Comparison of ENCODE assay signal across 1 cellular context in the genomic region with DNA sequence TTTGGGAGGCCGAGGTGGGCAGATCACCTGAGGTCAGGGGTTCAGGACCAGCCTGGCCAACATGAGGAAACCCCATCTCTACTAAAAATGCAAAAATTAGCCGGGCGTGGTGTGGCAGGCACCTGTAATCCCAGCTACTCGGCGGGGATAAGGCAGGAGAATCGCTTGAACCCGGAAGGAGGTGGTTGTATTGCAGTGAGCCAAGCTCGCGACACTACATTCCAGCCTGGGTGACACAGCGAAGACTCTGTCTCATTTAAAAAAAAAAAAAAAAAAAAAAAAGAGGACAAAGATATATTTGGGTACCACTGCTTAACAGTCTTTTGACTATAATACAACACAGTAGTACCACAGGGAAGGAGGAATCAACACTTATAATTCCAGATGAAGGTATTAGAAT.
TF ChIP-seq lines count a peak whose summit lies in the region.

No MANE protein-coding gene starts in this region.

TF ChIP-seq in K562, 482 proteins besides CTCF, POLR2A, EP300 and RAD21:
- TF ChIP-seq, protein P1, sequence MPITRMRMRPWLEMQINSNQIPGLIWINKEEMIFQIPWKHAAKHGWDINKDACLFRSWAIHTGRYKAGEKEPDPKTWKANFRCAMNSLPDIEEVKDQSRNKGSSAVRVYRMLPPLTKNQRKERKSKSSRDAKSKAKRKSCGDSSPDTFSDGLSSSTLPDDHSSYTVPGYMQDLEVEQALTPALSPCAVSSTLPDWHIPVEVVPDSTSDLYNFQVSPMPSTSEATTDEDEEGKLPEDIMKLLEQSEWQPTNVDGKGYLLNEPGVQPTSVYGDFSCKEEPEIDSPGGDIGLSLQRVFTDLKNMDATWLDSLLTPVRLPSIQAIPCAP (CRISPR knock-in tag; IDR thresholded peaks at IDR 0.05; ENCODE audit: borderline replicate concordance), result no peak
- TF ChIP-seq TAF7 (tag; IDR thresholded peaks at IDR 0.05) (no peak), ARHGAP35 (IDR thresholded peaks at IDR 0.05; ENCODE audit: partially characterized antibody) (no peak), ELF4 (CRISPR knock-in tag; IDR thresholded peaks at IDR 0.05) (no peak), GTF2E2 (tag; IDR thresholded peaks at IDR 0.05) (no peak), ZNF197 (CRISPR knock-in tag; IDR thresholded peaks at IDR 0.05; ENCODE audit: low read depth) (no peak), POLR2B (IDR thresholded peaks at IDR 0.05; ENCODE audit: low read depth, partially characterized antibody) (no peak), RBM22 (IDR thresholded peaks at IDR 0.05; ENCODE audit: low read depth, low read length, poor library complexity, severe bottlenecking) (no peak), SIX5 (IDR thresholded peaks at IDR 0.05; ENCODE audit: borderline replicate concordance in 1 of 2, insufficient read depth in 1 of 2, low read depth in 1 of 2, low read length in 2 of 2) (no peak), TCF7 (IDR thresholded peaks at IDR 0.05; ENCODE audit: borderline replicate concordance) (no peak), MAFK (IDR thresholded peaks at IDR 0.05; ENCODE audit: low read length) (no peak), HIVEP1 (CRISPR knock-in tag; IDR thresholded peaks at IDR 0.05) (no peak)
- TF ChIP-seq, protein P2, sequence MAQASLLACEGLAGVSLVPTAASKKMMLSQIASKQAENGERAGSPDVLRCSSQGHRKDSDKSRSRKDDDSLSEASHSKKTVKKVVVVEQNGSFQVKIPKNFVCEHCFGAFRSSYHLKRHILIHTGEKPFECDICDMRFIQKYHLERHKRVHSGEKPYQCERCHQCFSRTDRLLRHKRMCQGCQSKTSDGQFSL (CRISPR knock-in tag; IDR thresholded peaks at IDR 0.05), result no peak
- TF ChIP-seq, protein P2 (tag; IDR thresholded peaks at IDR 0.05), result no peak
TF ChIP-seq in K562: peak in this region for 0.
